ENCODE assay signal across 29 cellular contexts in the genomic region with DNA sequence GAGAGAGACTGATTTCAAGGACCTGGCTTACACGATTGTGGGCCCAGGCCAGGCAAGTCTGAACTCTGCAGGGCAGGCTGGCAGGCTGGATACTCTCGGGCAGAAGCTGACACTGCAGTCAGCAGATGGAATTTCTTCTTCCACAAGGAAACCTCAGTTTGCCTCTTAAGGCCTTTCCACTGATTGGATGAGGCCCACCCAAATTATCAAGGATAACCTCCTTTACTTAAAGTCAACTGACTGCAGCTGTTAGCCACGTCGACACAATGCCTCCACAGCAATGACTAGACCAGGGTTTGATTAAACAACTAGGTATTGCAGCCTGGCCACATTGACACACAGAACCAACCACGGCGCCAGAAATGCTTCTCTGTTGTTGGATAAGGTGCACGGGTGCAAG.
"Had no signal": no experiment of that assay in that cellular context is flagged by ENCODE, and none has a peak within 500 bp of the region (broad histone marks: within the 10 kb centered on the region; RNA-seq: fewer than 3 reads in every experiment).

No MANE protein-coding gene starts in this region.

- H3K27ac ChIP-seq: brain microvascular endothelial cell, esophagus muscularis mucosa, gastroesophageal sphincter had no signal

- H3K4me3 Mint-ChIP-seq: activated CD4-positive, alpha-beta memory T cell treated with anti-CD3 and anti-CD28 coated beads for 36 hours; activated CD4-positive, alpha-beta T cell treated with anti-CD3 and anti-CD28 coated beads for 36 hours; activated CD4-positive, alpha-beta T cell treated with anti-CD3 and anti-CD28 coated beads, Interleukin-2, amount 10 ng/mL, durations not matched to agents 24 days and 14 days; activated CD8-positive, alpha-beta memory T cell treated with anti-CD3 and anti-CD28 coated beads, Interleukin-2, amount 10 ng/mL, durations not matched to agents 7 days and 5 days; activated CD8-positive, alpha-beta T cell treated with anti-CD3 and anti-CD28 coated beads, Interleukin-2, amount 10 ng/mL, durations not matched to agents 7 days and 5 days; activated naive CD4-positive, alpha-beta T cell treated with anti-CD3 and anti-CD28 coated beads, Interleukin-2, amount 10 ng/mL, durations not matched to agents 7 days and 5 days; activated naive CD8-positive, alpha-beta T cell treated with anti-CD3 and anti-CD28 coated beads, Interleukin-2, amount 10 ng/mL, durations not matched to agents 7 days and 5 days; activated T-helper 1 cell treated with anti-CD3 and anti-CD28 coated beads, Interleukin-12 subunit alpha, Interleukin-12 subunit beta, Interleukin-2, Interleukin-4 antibody, amounts not matched to agents 30 ng/mL and 10 ng/mL and 1 ng/mL, durations not matched to agents 14 hours and 24 hours and 36 hours; effector memory CD8-positive, alpha-beta T cell had no signal

- H3K4me3 ChIP-seq: esophagus muscularis mucosa, gastroesophageal sphincter had no signal

- H3K9me3 ChIP-seq: esophagus muscularis mucosa, gastroesophageal sphincter had no signal

- H3K9me3 Mint-ChIP-seq: activated CD4-positive, alpha-beta memory T cell treated with anti-CD3 and anti-CD28 coated beads for 36 hours; activated CD4-positive, alpha-beta T cell treated with anti-CD3 and anti-CD28 coated beads, Interleukin-2, amount 10 ng/mL, durations not matched to agents 24 days and 14 days; activated naive CD4-positive, alpha-beta T cell treated with anti-CD3 and anti-CD28 coated beads, Interleukin-2, amount 10 ng/mL, durations not matched to agents 7 days and 5 days; activated naive CD4-positive, alpha-beta T cell treated with anti-CD3 and anti-CD28 coated beads, Interleukin-2, amount 50 U/mL, for 72 hours; activated naive CD8-positive, alpha-beta T cell treated with anti-CD3 and anti-CD28 coated beads, Interleukin-2, amount 10 ng/mL, durations not matched to agents 7 days and 5 days; activated T-helper 1 cell treated with anti-CD3 and anti-CD28 coated beads, Interleukin-12 subunit alpha, Interleukin-12 subunit beta, Interleukin-2, Interleukin-4 antibody, amounts not matched to agents 30 ng/mL and 10 ng/mL and 1 ng/mL, durations not matched to agents 14 hours and 24 hours and 36 hours; activated T-helper 2 cell treated with anti-CD3 and anti-CD28 coated beads, Interferon-gamma antibody, Interleukin-2, Interleukin-4, amounts not matched to agents 10 μg/mL and 5 μg/mL and 100 μg/mL, durations not matched to agents 14 hours and 24 hours and 36 hours; effector memory CD8-positive, alpha-beta T cell had no signal

- H3K36me3 ChIP-seq: brain microvascular endothelial cell, esophagus muscularis mucosa, gastroesophageal sphincter had no signal

- H3K27ac Mint-ChIP-seq: activated CD4-positive, alpha-beta memory T cell treated with anti-CD3 and anti-CD28 coated beads for 36 hours; activated CD4-positive, alpha-beta T cell treated with anti-CD3 and anti-CD28 coated beads for 36 hours; activated CD4-positive, alpha-beta T cell treated with anti-CD3 and anti-CD28 coated beads, Interleukin-2, amount 10 ng/mL, durations not matched to agents 24 days and 14 days; activated CD8-positive, alpha-beta memory T cell treated with anti-CD3 and anti-CD28 coated beads, Interleukin-2, amount 10 ng/mL, durations not matched to agents 7 days and 5 days; activated CD8-positive, alpha-beta T cell treated with anti-CD3 and anti-CD28 coated beads, Interleukin-2, amount 10 ng/mL, durations not matched to agents 7 days and 5 days; activated naive CD4-positive, alpha-beta T cell treated with anti-CD3 and anti-CD28 coated beads, Interleukin-2, amount 10 ng/mL, durations not matched to agents 7 days and 5 days; activated naive CD4-positive, alpha-beta T cell treated with anti-CD3 and anti-CD28 coated beads, Interleukin-2, amount 50 U/mL, for 72 hours; activated naive CD8-positive, alpha-beta T cell treated with anti-CD3 and anti-CD28 coated beads, Interleukin-2, amount 10 ng/mL, durations not matched to agents 7 days and 5 days; activated T-helper 2 cell treated with anti-CD3 and anti-CD28 coated beads, Interferon-gamma antibody, Interleukin-2, Interleukin-4, amounts not matched to agents 10 μg/mL and 5 μg/mL and 100 μg/mL, durations not matched to agents 14 hours and 24 hours and 36 hours; effector memory CD8-positive, alpha-beta T cell had no signal

- DNase-seq: activated CD4-positive, alpha-beta memory T cell treated with anti-CD3 and anti-CD28 coated beads for 36 hours; activated CD4-positive, alpha-beta T cell treated with anti-CD3 and anti-CD28 coated beads for 36 hours; activated CD4-positive, alpha-beta T cell treated with anti-CD3 and anti-CD28 coated beads, Interleukin-2, amount 10 ng/mL, durations not matched to agents 24 days and 14 days; activated CD4-positive, CD25-positive, alpha-beta regulatory T cell; activated CD4-positive, CD25-positive, alpha-beta regulatory T cell treated with anti-CD3 and anti-CD28 coated beads, Interleukin-2, amount 50 U/mL, for 72 hours; activated CD8-positive, alpha-beta memory T cell treated with anti-CD3 and anti-CD28 coated beads, Interleukin-2, amount 10 ng/mL, durations not matched to agents 7 days and 5 days; activated CD8-positive, alpha-beta memory T cell treated with anti-CD3 and anti-CD28 coated beads, Interleukin-2, amount 50 U/mL, for 4 hours; activated CD8-positive, alpha-beta T cell treated with anti-CD3 and anti-CD28 coated beads, Interleukin-2, amount 10 ng/mL, durations not matched to agents 7 days and 5 days; activated gamma-delta T cell; activated naive CD4-positive, alpha-beta T cell; activated naive CD4-positive, alpha-beta T cell treated with anti-CD3 and anti-CD28 coated beads, Interleukin-2, amount 10 ng/mL, durations not matched to agents 7 days and 5 days; activated naive CD8-positive, alpha-beta T cell treated with anti-CD3 and anti-CD28 coated beads, Interleukin-2, amount 10 ng/mL, durations not matched to agents 7 days and 5 days; activated T-cell treated with anti-CD3 and anti-CD28 coated beads, Interleukin-2, amount 50 U/mL, for 1 hour; activated T-cell treated with anti-CD3 and anti-CD28 coated beads, Interleukin-2, amount 50 U/mL, for 48 hours; anterior cingulate cortex; brain microvascular endothelial cell; caudate nucleus; cortex of kidney; dermis blood vessel endothelial cell; effector CD4-positive, alpha-beta T cell; effector memory CD8-positive, alpha-beta T cell; erythroblast; foreskin melanocyte; T-helper 2 cell had no signal

- H3K4me1 Mint-ChIP-seq: activated CD4-positive, alpha-beta T cell treated with anti-CD3 and anti-CD28 coated beads for 36 hours; activated CD4-positive, alpha-beta T cell treated with anti-CD3 and anti-CD28 coated beads, Interleukin-2, amount 10 ng/mL, durations not matched to agents 24 days and 14 days; activated CD8-positive, alpha-beta memory T cell treated with anti-CD3 and anti-CD28 coated beads, Interleukin-2, amount 10 ng/mL, durations not matched to agents 7 days and 5 days; activated naive CD4-positive, alpha-beta T cell treated with anti-CD3 and anti-CD28 coated beads, Interleukin-2, amount 10 ng/mL, durations not matched to agents 7 days and 5 days; activated naive CD8-positive, alpha-beta T cell treated with anti-CD3 and anti-CD28 coated beads, Interleukin-2, amount 10 ng/mL, durations not matched to agents 7 days and 5 days had no signal

- H3K27me3 ChIP-seq: brain microvascular endothelial cell, esophagus muscularis mucosa, gastroesophageal sphincter had no signal

- H3K27me3 Mint-ChIP-seq: activated naive CD8-positive, alpha-beta T cell treated with anti-CD3 and anti-CD28 coated beads, Interleukin-2, amount 10 ng/mL, durations not matched to agents 7 days and 5 days had no signal

- H3K36me3 Mint-ChIP-seq: activated CD4-positive, alpha-beta memory T cell treated with anti-CD3 and anti-CD28 coated beads for 36 hours; activated CD8-positive, alpha-beta memory T cell treated with anti-CD3 and anti-CD28 coated beads, Interleukin-2, amount 10 ng/mL, durations not matched to agents 7 days and 5 days; activated naive CD4-positive, alpha-beta T cell treated with anti-CD3 and anti-CD28 coated beads, Interleukin-2, amount 10 ng/mL, durations not matched to agents 7 days and 5 days; activated naive CD4-positive, alpha-beta T cell treated with anti-CD3 and anti-CD28 coated beads, Interleukin-2, amount 50 U/mL, for 72 hours; activated naive CD8-positive, alpha-beta T cell treated with anti-CD3 and anti-CD28 coated beads, Interleukin-2, amount 10 ng/mL, durations not matched to agents 7 days and 5 days had no signal

- ATAC-seq: activated CD4-positive, alpha-beta T cell treated with anti-CD3 and anti-CD28 coated beads for 36 hours; activated CD8-positive, alpha-beta memory T cell treated with anti-CD3 and anti-CD28 coated beads, Interleukin-2, amount 10 ng/mL, durations not matched to agents 7 days and 5 days; activated CD8-positive, alpha-beta T cell treated with anti-CD3 and anti-CD28 coated beads, Interleukin-2, amount 10 ng/mL, durations not matched to agents 7 days and 5 days; activated naive CD4-positive, alpha-beta T cell treated with anti-CD3 and anti-CD28 coated beads, Interleukin-2, amount 50 U/mL, for 72 hours; effector memory CD8-positive, alpha-beta T cell; gastroesophageal sphincter had no signal
